1 cellular context compared by ENCODE assay signal in genomic region chr2:27264753-27265535, GRCh38.
TF ChIP-seq lines count a peak whose summit lies in the region.

No MANE protein-coding gene starts in this region.

TF ChIP-seq in H1, 55 proteins besides CTCF, POLR2A, EP300 and RAD21:
- TF ChIP-seq POLR2AphosphoS5 (IDR thresholded peaks at IDR 0.05; ENCODE audit: low read depth, low read length) (0 out of 2 replicates have a peak, but pooled peaks have one; percentile 29), CREB1 (IDR thresholded peaks at IDR 0.05) (peak; percentile 84), RNF2 (IDR thresholded peaks at IDR 0.05; ENCODE audit: borderline replicate concordance, low read depth, low read length, missing control alignments, poor library complexity, severe bottlenecking) (peak; percentile 24), HDAC6 (IDR thresholded peaks at IDR 0.05; ENCODE audit: low read depth, low read length) (no peak), YY1 (IDR thresholded peaks at IDR 0.05; ENCODE audit: low read depth, low read length) (peak; percentile 90), USF2 (IDR thresholded peaks at IDR 0.05; ENCODE audit: low read length) (peak; percentile 76), RXRA (IDR thresholded peaks at IDR 0.05; ENCODE audit: insufficient read depth, low read depth, low read length) (no peak), SIX5 (IDR thresholded peaks at IDR 0.05; ENCODE audit: low read depth, low read length) (no peak), KDM4A (IDR thresholded peaks at IDR 0.05; ENCODE audit: low read depth, low read length, severe bottlenecking) (peak; percentile 93), CHD1 (IDR thresholded peaks at IDR 0.05; ENCODE audit: low read depth, low read length) (no peak), PHF8 (conservative IDR thresholded peaks at IDR 0.05; ENCODE audit: low read depth, low read length) (peak; percentile 44), RBBP5 (IDR thresholded peaks at IDR 0.05; ENCODE audit: borderline replicate concordance, low read depth, low read length) (peak; percentile 66; the same call in 1 of the 2 replicates), SUZ12 (IDR thresholded peaks at IDR 0.05; ENCODE audit: low read length) (no peak), POU5F1 (IDR thresholded peaks at IDR 0.05; ENCODE audit: low read depth, low read length) (no peak), JUN (IDR thresholded peaks at IDR 0.05; ENCODE audit: low read depth, low read length) (no peak), TAF7 (optimal IDR thresholded peaks at IDR 0.05; ENCODE audit: borderline replicate concordance, low read depth, low read length) (peak; percentile 33), E2F6 (IDR thresholded peaks at IDR 0.05) (peak; percentile 99), EGR1 (IDR thresholded peaks at IDR 0.05; ENCODE audit: borderline replicate concordance, low read depth, low read length) (0 out of 2 replicates have a peak, but pooled peaks have one; percentile 4), BACH1 (IDR thresholded peaks at IDR 0.05; ENCODE audit: low read length) (0 out of 2 replicates have a peak, but pooled peaks have one; percentile 9), ATF3 (IDR thresholded peaks at IDR 0.05; ENCODE audit: insufficient read depth, low read depth, low read length) (0 out of 2 replicates have a peak, but pooled peaks have one; percentile 51), HDAC2 (IDR thresholded peaks at IDR 0.05; ENCODE audit: borderline replicate concordance in 1 of 2, low read depth in 2 of 2, low read length in 2 of 2) (peak in 1 of 2 experiments; percentile 62; a peak in 1 of 4 replicates), GABPA (IDR thresholded peaks at IDR 0.05; ENCODE audit: borderline replicate concordance, insufficient read depth, low read length) (no peak; the same call in 1 of the 2 replicates), MAX (IDR thresholded peaks at IDR 0.05) (peak; percentile 99), CHD2 (IDR thresholded peaks at IDR 0.05; ENCODE audit: low read length) (no peak), TBP (IDR thresholded peaks at IDR 0.05; ENCODE audit: low read depth, low read length) (peak; percentile 30; the same call in 1 of the 2 replicates), CBX8 (IDR thresholded peaks at IDR 0.05; ENCODE audit: borderline replicate concordance, low read depth, low read length) (no peak), ASH2L (IDR thresholded peaks at IDR 0.05; ENCODE audit: low read length) (peak; percentile 66), TAF1 (IDR thresholded peaks at IDR 0.05; ENCODE audit: low read depth, low read length) (peak; percentile 51; the same call in 1 of the 2 replicates)
